Comparison of ENCODE assay signal across 20 cellular contexts in the genomic region with DNA sequence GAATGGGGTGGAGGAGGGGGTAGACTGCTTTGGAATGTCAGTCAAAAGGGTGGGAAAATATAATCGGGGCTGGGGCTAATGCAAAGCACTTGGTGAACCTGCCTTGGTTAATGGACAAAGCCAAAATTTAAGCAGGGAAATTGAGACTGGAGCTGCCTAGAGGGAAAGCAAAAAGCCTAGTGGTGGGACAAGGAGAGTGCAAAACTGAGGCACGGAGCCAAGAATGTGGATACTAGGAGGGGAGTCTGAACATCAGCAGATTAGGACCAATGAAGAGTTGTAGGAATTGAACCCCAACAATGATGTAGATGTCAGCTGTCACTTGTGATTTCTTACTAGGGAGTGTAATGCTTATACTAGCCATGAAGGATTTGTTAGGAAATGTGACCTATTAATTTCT.
DNase-seq lines count a peak whose midpoint lies in the region; ATAC-seq, FAIRE-seq and TF ChIP-seq lines count a peak whose summit lies in the region.
"Had no signal": no experiment of that assay in that cellular context is flagged by ENCODE, and none has a peak within 500 bp of the region (broad histone marks: within the 10 kb centered on the region; RNA-seq: fewer than 3 reads in every experiment).

No MANE protein-coding gene starts in this region.

- TF ChIP-seq CTCF in OCI-LY3 (IDR thresholded peaks at IDR 0.05; ENCODE audit: low read depth, low read length) (no peak), HepG2 (CRISPR knock-in tag; IDR thresholded peaks at IDR 0.05) (no peak), adrenal gland (IDR thresholded peaks at IDR 0.05) (no peak)

- H3K9ac ChIP-seq in OCI-LY3 (ENCODE audit: low read length) = no peak overlapping the region
- no peak overlapping the region for H3K9ac ChIP-seq in HepG2 (ENCODE audit: insufficient read depth, low read depth, low read length)
- H3K9ac ChIP-seq: KMS-11 had no signal

- POLR2A ChIA-PET in HepG2 (lab: Yijun Ruan, JAX) = no interaction called here

- no peak for TF ChIP-seq POLR2A in HepG2 (IDR thresholded peaks at IDR 0.05; ENCODE audit: insufficient read depth in 1 of 2, low read depth in 2 of 2, low read length in 2 of 2)
- no peak for TF ChIP-seq POLR2A in adrenal gland (IDR thresholded peaks at IDR 0.05)

- H3K79me2 ChIP-seq in OCI-LY3 (ENCODE audit: low read length) (no peaks in the 10 kb centered on the region), HepG2 (ENCODE audit: insufficient read depth, low read length) (no peaks in the 10 kb centered on the region)

- H3K9me3 ChIP-seq in OCI-LY3 (ENCODE audit: insufficient read depth, low read length) (no peaks in the 10 kb centered on the region), HepG2 (ENCODE audit: low read length) (0 out of 2 replicates have a peak, but pooled peaks cover 3% of the 10 kb centered on the region), adrenal gland (replicated peaks in 1 of 3) (no peaks in the 10 kb centered on the region)

- H3K4me1 ChIP-seq in OCI-LY3 (ENCODE audit: low read length) (peaks cover 10% of the 10 kb centered on the region), HepG2 (ENCODE audit: insufficient read depth, low read length) (peaks cover 54% of the 10 kb centered on the region), adrenal gland (replicated peaks in 1 of 2) (no peaks in the 10 kb centered on the region)

- DNase-seq in NCI-H82 (lab: John Stamatoyannopoulos, UW) = peak; percentile 6
- no peak for DNase-seq in NCI-H82 treated with DMSO at 0.1 percent for 48 hours (lab: John Stamatoyannopoulos, UW; ENCODE audit: unreplicated experiment)
- no peak for DNase-seq in HepG2 (ENCODE audit: low spot score)
- DNase-seq in NCI-H1436 treated with DMSO at 0.1 percent for 48 hours (lab: John Stamatoyannopoulos, UW) = no peak
- DNase-seq in adrenal gland = no peak
- no peak for DNase-seq in SHP77 treated with DMSO at 0.1 percent for 48 hours (lab: John Stamatoyannopoulos, UW)
- DNase-seq: DMS79, HCEC 1CT, IMR-90, NCI-H1105, NCI-H2081, NCI-H2171, NCI-H345, PC-3, Right ventricle myocardium superior had no signal

- no peak; the same call in 1 of the 3 replicates for ATAC-seq in HepG2
- ATAC-seq in GM18511 (IDR thresholded peaks at IDR 0.05; ENCODE audit: unreplicated experiment) = no peak
- ATAC-seq: PC-3 had no signal

- H3K27me3 ChIP-seq in OCI-LY3 (ENCODE audit: low read depth, low read length) (no peaks in the 10 kb centered on the region), HepG2 (ENCODE audit: control insufficient read depth in 1 of 2, insufficient read depth in 2 of 2, low read length in 2 of 2) (no peaks in the 10 kb centered on the region), adrenal gland (no peaks in the 10 kb centered on the region)

- TF ChIP-seq EP300 in HepG2 (IDR thresholded peaks at IDR 0.05; ENCODE audit: low read depth in 2 of 2, low read length in 2 of 2) = no peak
- no peak for TF ChIP-seq EP300 in HepG2 (CRISPR knock-in tag; IDR thresholded peaks at IDR 0.05; ENCODE audit: borderline replicate concordance)

- no peaks in the 10 kb centered on the region for H3K36me3 ChIP-seq in OCI-LY3 (replicated peaks; ENCODE audit: low read depth, low read length)
- H3K36me3 ChIP-seq in HepG2 (replicated peaks in 1 of 2; ENCODE audit: control insufficient read depth in 1 of 2, insufficient read depth in 2 of 2, low read length in 2 of 2) = no peaks in the 10 kb centered on the region
- no peaks in the 10 kb centered on the region for H3K36me3 ChIP-seq in adrenal gland (replicated peaks in 1 of 2)

- peak overlapping the region; percentile 31 for H3K4me2 ChIP-seq in OCI-LY3 (ENCODE audit: low read length)
- H3K4me2 ChIP-seq in HepG2 (ENCODE audit: low read depth, low read length) = peak overlapping the region; percentile 19; the same call in 1 of the 2 replicates
- H3K4me2 ChIP-seq: KMS-11 had no signal

- TF ChIP-seq RAD21 in HepG2 (CRISPR knock-in tag; IDR thresholded peaks at IDR 0.05) = no peak

- H2AFZ ChIP-seq in OCI-LY3 (ENCODE audit: low read depth, low read length) = no peak overlapping the region
- no peak overlapping the region for H2AFZ ChIP-seq in HepG2 (ENCODE audit: low read length)

- H4K20me1 ChIP-seq in OCI-LY3 (ENCODE audit: insufficient read depth, low read length) (no peaks in the 10 kb centered on the region), HepG2 (ENCODE audit: insufficient read depth, low read length) (no peaks in the 10 kb centered on the region)

- no TSS peak for BruUV-seq in HepG2 (replicated peaks; lab: Mats Ljungman, UMichigan)

- 46% methylated on average over 2 of the region's 2 CpGs for WGBS in HepG2 (ENCODE audit: low lambda C conversion rate)
- 84 to 90% (median 90%) methylated on average over 2 of the region's 2 CpGs for WGBS in adrenal gland, 4 donors

- in situ Hi-C loops in HepG2 (cut with HindIII; ENCODE audit: extremely low pct_ligation_motif_present, low pct_unique_long_range_greater_than_20kb) = no loop called here

- intact Hi-C loops in HepG2 (cut with micrococcal nuclease; ENCODE audit: unreplicated experiment) = no loop called here
- intact Hi-C loops in adrenal gland (cut with DNase I) = no loop called here

- H3K4me3 ChIP-seq in OCI-LY3 (ENCODE audit: low read length) (no peak overlapping the region), HepG2 (replicated peaks in 1 of 3; ENCODE audit: insufficient read depth in 1 of 3, low read depth in 2 of 3, low read length in 3 of 3) (no peak overlapping the region; a peak in 1 of 6 replicates), adrenal gland (no peak overlapping the region)

- CTCF ChIA-PET in HepG2 (lab: Yijun Ruan, JAX; ENCODE audit: low intra/inter-chr PET ratio, low total read pairs) = no interaction called here

- no peak for FAIRE-seq in HepG2 (lab: Jason Lieb, UNC)
- FAIRE-seq: D721Med, HTR-8/SVneo had no signal

- H3K27ac ChIP-seq in OCI-LY3 (ENCODE audit: low read length) (no peak overlapping the region), HepG2 (ENCODE audit: extremely low read length, insufficient read depth, low read length) (no peak overlapping the region), adrenal gland (no peak overlapping the region)
- H3K27ac ChIP-seq: KMS-11 had no signal

TF ChIP-seq in HepG2, 621 proteins besides CTCF, POLR2A, EP300 and RAD21:
- TF ChIP-seq ZNF644 (CRISPR knock-in tag; IDR thresholded peaks at IDR 0.05; ENCODE audit: low read depth) = 0 out of 2 replicates have a peak, but pooled peaks have one; percentile 7
- TF ChIP-seq FIP1L1 (IDR thresholded peaks at IDR 0.05; ENCODE audit: borderline replicate concordance, insufficient read depth, low read depth, low read length) = no peak
- TF ChIP-seq STAG1 (CRISPR knock-in tag; IDR thresholded peaks at IDR 0.05) = no peak
- TF ChIP-seq, protein P1, sequence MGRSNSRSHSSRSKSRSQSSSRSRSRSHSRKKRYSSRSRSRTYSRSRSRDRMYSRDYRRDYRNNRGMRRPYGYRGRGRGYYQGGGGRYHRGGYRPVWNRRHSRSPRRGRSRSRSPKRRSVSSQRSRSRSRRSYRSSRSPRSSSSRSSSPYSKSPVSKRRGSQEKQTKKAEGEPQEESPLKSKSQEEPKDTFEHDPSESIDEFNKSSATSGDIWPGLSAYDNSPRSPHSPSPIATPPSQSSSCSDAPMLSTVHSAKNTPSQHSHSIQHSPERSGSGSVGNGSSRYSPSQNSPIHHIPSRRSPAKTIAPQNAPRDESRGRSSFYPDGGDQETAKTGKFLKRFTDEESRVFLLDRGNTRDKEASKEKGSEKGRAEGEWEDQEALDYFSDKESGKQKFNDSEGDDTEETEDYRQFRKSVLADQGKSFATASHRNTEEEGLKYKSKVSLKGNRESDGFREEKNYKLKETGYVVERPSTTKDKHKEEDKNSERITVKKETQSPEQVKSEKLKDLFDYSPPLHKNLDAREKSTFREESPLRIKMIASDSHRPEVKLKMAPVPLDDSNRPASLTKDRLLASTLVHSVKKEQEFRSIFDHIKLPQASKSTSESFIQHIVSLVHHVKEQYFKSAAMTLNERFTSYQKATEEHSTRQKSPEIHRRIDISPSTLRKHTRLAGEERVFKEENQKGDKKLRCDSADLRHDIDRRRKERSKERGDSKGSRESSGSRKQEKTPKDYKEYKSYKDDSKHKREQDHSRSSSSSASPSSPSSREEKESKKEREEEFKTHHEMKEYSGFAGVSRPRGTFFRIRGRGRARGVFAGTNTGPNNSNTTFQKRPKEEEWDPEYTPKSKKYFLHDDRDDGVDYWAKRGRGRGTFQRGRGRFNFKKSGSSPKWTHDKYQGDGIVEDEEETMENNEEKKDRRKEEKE (IDR thresholded peaks at IDR 0.05) = no peak
- TF ChIP-seq KMT2A (CRISPR knock-in tag; IDR thresholded peaks at IDR 0.05) = no peak
- TF ChIP-seq ZNF546 (CRISPR knock-in tag; conservative IDR thresholded peaks at IDR 0.05) = no peak
- TF ChIP-seq, protein P2, sequence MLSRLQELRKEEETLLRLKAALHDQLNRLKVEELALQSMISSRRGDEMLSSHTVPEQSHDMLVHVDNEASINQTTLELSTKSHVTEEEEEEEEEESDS (CRISPR knock-in tag; IDR thresholded peaks at IDR 0.05; ENCODE audit: borderline replicate concordance) = no peak
